In genomic region chr13:41454170-41454569, GRCh38 we compare ENCODE assay signal across 7 cellular contexts. TPM values are rescaled to one million over a fixed set of nuclear protein-coding genes. Genes with fewer than 3 reads are reported as not detected.
"Had no signal": no experiment of that assay in that cellular context is flagged by ENCODE, and none has a peak within 500 bp of the region (broad histone marks: within the 10 kb centered on the region; RNA-seq: fewer than 3 reads in every experiment).

No MANE protein-coding gene starts in this region.

- ATAC-seq: HepG2 had no signal

- H3K9me3 Mint-ChIP-seq: IgD-negative memory B cell had no signal

- H2AFZ ChIP-seq: GM23248 had no signal

- H3K4me3 Mint-ChIP-seq: H9 had no signal

- H3K27ac Mint-ChIP-seq: H9, IgD-negative memory B cell had no signal

- DNase-seq: GM23248, GOT3, H9, HCEC 1CT, KG1 had no signal

- FAIRE-seq: HepG2 had no signal

- H3K9ac ChIP-seq: GM23248 had no signal

- H3K4me3 ChIP-seq: GM23248 had no signal

- H3K36me3 Mint-ChIP-seq: IgD-negative memory B cell had no signal

- H3K27ac ChIP-seq: GM23248 had no signal

RNA-seq across cellular contexts. Expression of gene RGCC, which starts 3.2 kb away (rescaled TPM):
- total RNA-seq: H9 had no signal
